1 cellular context compared by ENCODE assay signal in the genomic region with DNA sequence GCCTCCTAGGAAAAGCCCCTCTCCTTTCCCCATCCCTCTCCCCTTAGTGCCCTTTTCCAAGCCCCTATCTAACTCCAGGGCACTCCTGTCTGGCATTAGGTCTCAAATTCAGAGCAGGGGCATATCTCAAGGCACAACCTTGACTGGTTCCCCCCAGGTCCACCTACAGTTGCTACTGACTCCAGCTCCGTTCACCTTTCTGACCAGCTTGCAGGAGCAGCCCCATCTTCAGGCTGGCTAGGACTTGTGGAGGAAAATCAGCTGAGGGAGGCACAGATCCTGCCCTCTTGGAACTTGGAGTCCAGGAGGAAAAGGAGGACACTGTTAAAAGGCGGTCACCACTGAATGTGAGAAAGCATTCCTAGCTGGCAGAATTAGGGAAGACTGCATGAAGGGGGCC.
TF ChIP-seq lines count a peak whose summit lies in the region.

No MANE protein-coding gene starts in this region.

TF ChIP-seq in endothelial cell of umbilical vein, 7 proteins besides CTCF, POLR2A, EP300 and RAD21:
- TF ChIP-seq EZH2 (IDR thresholded peaks at IDR 0.05; ENCODE audit: borderline replicate concordance, low read depth, low read length, severe bottlenecking) (no peak), GATA2 (IDR thresholded peaks at IDR 0.05; ENCODE audit: insufficient read depth, insufficient read length, low read depth, low read length) (no peak), JUN (IDR thresholded peaks at IDR 0.05; ENCODE audit: borderline replicate concordance, insufficient read depth, insufficient read length, low read depth) (no peak), POLR2AphosphoS5 (IDR thresholded peaks at IDR 0.05; ENCODE audit: insufficient read depth, low read depth, low read length) (no peak), MYC (IDR thresholded peaks at IDR 0.05; ENCODE audit: low read depth, low read length) (no peak), FOS (IDR thresholded peaks at IDR 0.05; ENCODE audit: borderline replicate concordance, insufficient read depth, low read length) (no peak)
- TF ChIP-seq, protein P1, sequence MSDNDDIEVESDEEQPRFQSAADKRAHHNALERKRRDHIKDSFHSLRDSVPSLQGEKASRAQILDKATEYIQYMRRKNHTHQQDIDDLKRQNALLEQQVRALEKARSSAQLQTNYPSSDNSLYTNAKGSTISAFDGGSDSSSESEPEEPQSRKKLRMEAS (IDR thresholded peaks at IDR 0.05; ENCODE audit: insufficient read depth, insufficient read length), result no peak
